15 cellular contexts compared by ENCODE assay signal in genomic region chr2:205965707-205966106, GRCh38.
DNase-seq lines count a peak whose midpoint lies in the region; TF ChIP-seq lines count a peak whose summit lies in the region.
"Had no signal": no experiment of that assay in that cellular context is flagged by ENCODE, and none has a peak within 500 bp of the region (broad histone marks: within the 10 kb centered on the region; RNA-seq: fewer than 3 reads in every experiment).

No MANE protein-coding gene starts in this region.

- H3K4ac ChIP-seq in H9 (ENCODE audit: low read depth, low read length) (no peak overlapping the region), neuronal stem cell (ENCODE audit: low read length) (no peak overlapping the region)

- no peak overlapping the region for H3K9ac ChIP-seq in H9 (ENCODE audit: extremely low read depth, insufficient read length, low read length)
- no peak overlapping the region for H3K9ac ChIP-seq in OCI-LY3 (ENCODE audit: low read length)
- H3K9ac ChIP-seq in neuronal stem cell (ENCODE audit: low read depth, low read length, poor library complexity), result peak overlapping the region; percentile 80

- H3K18ac ChIP-seq in H9 (ENCODE audit: insufficient read length, low read depth, low read length), result no peak overlapping the region
- H3K18ac ChIP-seq in neuronal stem cell (ENCODE audit: low read length), result peak overlapping the region; percentile 67

- no peak overlapping the region for H3K4me2 ChIP-seq in H9 (ENCODE audit: insufficient read depth, insufficient read length, low read length)
- peak overlapping the region; percentile 59 for H3K4me2 ChIP-seq in OCI-LY3 (ENCODE audit: low read length)
- H3K4me2 ChIP-seq in neuronal stem cell (ENCODE audit: insufficient read depth, low read length, poor library complexity, severe bottlenecking), result no peak overlapping the region
- H3K4me2 ChIP-seq in osteoblast (ENCODE audit: insufficient read depth, low read length), result no peak overlapping the region

- H3K9me3 Mint-ChIP-seq in H9 (no peaks in the 10 kb centered on the region), osteocyte (ENCODE audit: unreplicated experiment) (no peaks in the 10 kb centered on the region)

- H3K4me1 ChIP-seq in H9 (ENCODE audit: insufficient read depth, low read length) (peaks cover 7% of the 10 kb centered on the region; the same call in 1 of the 2 replicates), OCI-LY3 (ENCODE audit: low read length) (peaks cover 57% of the 10 kb centered on the region), neuronal stem cell (ENCODE audit: control insufficient read depth in 2 of 2, insufficient read depth in 1 of 2, low read depth in 1 of 2, low read length in 2 of 2) (peaks cover 3 to 4% of the 10 kb centered on the region in 2 donors), osteoblast (ENCODE audit: insufficient read depth, low read length) (no peaks in the 10 kb centered on the region)

- H2AFZ ChIP-seq in H9 (ENCODE audit: low read length) (no peak overlapping the region), OCI-LY3 (ENCODE audit: low read depth, low read length) (0 out of 2 replicates have a peak overlapping the region, but pooled peaks have one; percentile 1), neuronal stem cell (ENCODE audit: low read length) (no peak overlapping the region), osteoblast (ENCODE audit: low read length) (no peak overlapping the region)

- no peak overlapping the region for H2BK15ac ChIP-seq in H9 (ENCODE audit: low read depth, low read length)
- H2BK15ac ChIP-seq in neuronal stem cell (ENCODE audit: low read length), result no peak overlapping the region

- H3K4me3 ChIP-seq in OCI-LY3 (ENCODE audit: low read length) (peak overlapping the region; percentile 63), epithelial cell of esophagus (ENCODE audit: low read length) (no peak overlapping the region), neuronal stem cell (ENCODE audit: low read length in 2 of 2) (peak overlapping the region in 1 of 2 donors; percentile 72), osteoblast (ENCODE audit: insufficient read depth, low read length) (no peak overlapping the region)
- H3K4me3 ChIP-seq: K562, Peyer's patch had no signal

- H3K79me2 ChIP-seq in H9 (ENCODE audit: insufficient read depth, low read length) (no peaks in the 10 kb centered on the region), OCI-LY3 (ENCODE audit: low read length) (no peaks in the 10 kb centered on the region), osteoblast (ENCODE audit: insufficient read depth, low read length) (no peaks in the 10 kb centered on the region)

- H3K79me1 ChIP-seq in H9 (ENCODE audit: insufficient read depth, low read depth, low read length, poor library complexity, severe bottlenecking) (no peaks in the 10 kb centered on the region), neuronal stem cell (ENCODE audit: low read depth, low read length) (no peaks in the 10 kb centered on the region)

- WGBS in H9 (ENCODE audit: extremely low coverage, insufficient read length, low lambda C conversion rate), result no CpG with 5 or more reads among the region's 15 CpGs
- no CpG with 5 or more reads among the region's 15 CpGs for WGBS in neuronal stem cell (ENCODE audit: extremely low coverage in 2 of 2, insufficient read length in 2 of 2, insufficient replicate concordance in 1 of 2), 2 donors

- TF ChIP-seq CTCF in H9 (conservative IDR thresholded peaks at IDR 0.05) (no peak), OCI-LY3 (IDR thresholded peaks at IDR 0.05; ENCODE audit: low read depth, low read length) (no peak), epithelial cell of esophagus (IDR thresholded peaks at IDR 0.05; ENCODE audit: insufficient read depth, low read depth, low read length, missing control alignments) (no peak), osteoblast (IDR thresholded peaks at IDR 0.05; ENCODE audit: extremely low read depth, low read depth, low read length) (no peak), osteocyte (IDR thresholded peaks at IDR 0.05) (no peak)

- H3K27ac ChIP-seq in H9 (ENCODE audit: insufficient read length, low read depth, low read length) (no peak overlapping the region), OCI-LY3 (ENCODE audit: low read length) (no peak overlapping the region), neuronal stem cell (replicated peaks; ENCODE audit: low read length) (peak overlapping the region; percentile 14), osteoblast (ENCODE audit: low read depth, low read length) (no peak overlapping the region)
- H3K27ac ChIP-seq: Peyer's patch had no signal

- H3K56ac ChIP-seq in H9 (ENCODE audit: insufficient read length, low read depth, low read length), result no peak overlapping the region

- DNase-seq in H9, result no peak
- peak; percentile 61 for DNase-seq in epithelial cell of esophagus (ENCODE audit: low read depth)
- DNase-seq in neuronal stem cell (ENCODE audit: low spot score), result no peak
- no peak for DNase-seq in osteoblast (ENCODE audit: insufficient read length, low spot score, missing footprints)
- no peak for DNase-seq in RPMI8226
- no peak for DNase-seq in osteocyte (ENCODE audit: extremely low spot score, unreplicated experiment)
- DNase-seq: C1 segment of cervical spinal cord, GDM1, NCI-H1417 treated with DMSO at 0.1 percent for 48 hours, NCI-H2029 treated with DMSO at 0.1 percent for 48 hours, NCI-H510A, Peyer's patch, SIG-M5 had no signal

- H4K5ac ChIP-seq in H9 (ENCODE audit: insufficient read length, low read depth, low read length), result no peak overlapping the region

- no peak overlapping the region for H4K91ac ChIP-seq in H9 (ENCODE audit: insufficient read length, low read depth, low read length)
- H4K91ac ChIP-seq in neuronal stem cell (ENCODE audit: low read depth, low read length, poor library complexity), result no peak overlapping the region

- H3K27me3 ChIP-seq in H9 (ENCODE audit: insufficient read depth, low read length) (no peaks in the 10 kb centered on the region), OCI-LY3 (ENCODE audit: low read depth, low read length) (no peaks in the 10 kb centered on the region), neuronal stem cell (ENCODE audit: control insufficient read depth in 3 of 3, insufficient read depth in 3 of 3, low read depth in 1 of 3, low read length in 3 of 3) (peaks cover 0 to 18% (median 0%) of the 10 kb centered on the region in 3 experiments), osteoblast (ENCODE audit: insufficient read depth, low read length) (peaks cover 12% of the 10 kb centered on the region)
- H3K27me3 ChIP-seq: Peyer's patch had no signal

- H2BK20ac ChIP-seq in H9 (ENCODE audit: low read depth, low read length, poor library complexity, severe bottlenecking), result no peak overlapping the region

- H4K8ac ChIP-seq in H9 (replicated peaks; ENCODE audit: insufficient read length, low read depth, low read length), result no peak overlapping the region
- H4K8ac ChIP-seq in neuronal stem cell (ENCODE audit: low read depth, low read length), result no peak overlapping the region

- no peak overlapping the region for H3T11ph ChIP-seq in H9 (ENCODE audit: low read length)

- H3K27me3 Mint-ChIP-seq in H9 (ENCODE audit: low read depth) (no peaks in the 10 kb centered on the region), osteocyte (ENCODE audit: unreplicated experiment) (peaks cover 29% of the 10 kb centered on the region)

- H3K23ac ChIP-seq in H9 (ENCODE audit: insufficient read length, low read depth, low read length), result no peak overlapping the region
- H3K23ac ChIP-seq in neuronal stem cell (ENCODE audit: low read depth, low read length, poor library complexity), result peak overlapping the region; percentile 85

- no peak overlapping the region for H2BK12ac ChIP-seq in H9 (ENCODE audit: insufficient read length, low read depth, low read length)
- no peak overlapping the region for H2BK12ac ChIP-seq in neuronal stem cell (ENCODE audit: low read length)

- H3K9me3 ChIP-seq in H9 (ENCODE audit: control insufficient read depth, low read depth, low read length) (no peaks in the 10 kb centered on the region), OCI-LY3 (ENCODE audit: insufficient read depth, low read length) (no peaks in the 10 kb centered on the region), neuronal stem cell (replicated peaks in 1 of 2; ENCODE audit: control insufficient read depth in 2 of 2, insufficient read depth in 1 of 2, low read depth in 1 of 2, low read length in 2 of 2) (peaks cover 0 to 2% of the 10 kb centered on the region in 2 donors), osteoblast (ENCODE audit: low read depth, low read length) (no peaks in the 10 kb centered on the region)
- H3K9me3 ChIP-seq: Peyer's patch had no signal

- H2AK5ac ChIP-seq in H9 (ENCODE audit: insufficient read length, low read length), result no peak overlapping the region
- H2AK5ac ChIP-seq in neuronal stem cell (ENCODE audit: low read depth, low read length), result no peak overlapping the region

- H3K36me3 Mint-ChIP-seq in H9 (ENCODE audit: insufficient read depth in 1 of 3, low read depth in 3 of 3), result no peaks in the 10 kb centered on the region
- H3K36me3 Mint-ChIP-seq in osteocyte (ENCODE audit: unreplicated experiment), result no peaks in the 10 kb centered on the region

- no peak overlapping the region for H2BK5ac ChIP-seq in H9 (ENCODE audit: insufficient read length, low read length)
- no peak overlapping the region for H2BK5ac ChIP-seq in neuronal stem cell (ENCODE audit: low read length)

- H3K4me3 Mint-ChIP-seq in H9, result no peak overlapping the region
- no peak overlapping the region for H3K4me3 Mint-ChIP-seq in osteocyte (ENCODE audit: unreplicated experiment)

- H2BK120ac ChIP-seq in H9 (ENCODE audit: low read depth, low read length, poor library complexity, severe bottlenecking), result no peak overlapping the region
- H2BK120ac ChIP-seq in neuronal stem cell (ENCODE audit: low read depth, low read length), result no peak overlapping the region

- H3K36me3 ChIP-seq in OCI-LY3 (replicated peaks; ENCODE audit: low read depth, low read length) (no peaks in the 10 kb centered on the region), neuronal stem cell (replicated peaks in 1 of 2; ENCODE audit: control insufficient read depth in 2 of 2, insufficient read depth in 2 of 2, low read length in 2 of 2) (peaks cover 0 to 2% of the 10 kb centered on the region in 2 donors), osteoblast (ENCODE audit: insufficient read depth, low read length) (no peaks in the 10 kb centered on the region)
- H3K36me3 ChIP-seq: Peyer's patch had no signal

- H3K4me1 Mint-ChIP-seq in H9 (peaks cover 22 to 32% of the 10 kb centered on the region in 2 experiments), osteocyte (ENCODE audit: unreplicated experiment) (no peaks in the 10 kb centered on the region)

- H4K20me1 ChIP-seq in H9 (ENCODE audit: control insufficient read depth, insufficient read depth, insufficient read length) (no peaks in the 10 kb centered on the region), OCI-LY3 (ENCODE audit: insufficient read depth, low read length) (no peaks in the 10 kb centered on the region), osteoblast (ENCODE audit: insufficient read depth, low read length) (no peaks in the 10 kb centered on the region)

- H3K14ac ChIP-seq in H9 (ENCODE audit: insufficient read depth, low read length) (peak overlapping the region; percentile 16; the same call in 1 of the 2 replicates), neuronal stem cell (ENCODE audit: low read length) (no peak overlapping the region)

- H3K27ac Mint-ChIP-seq in H9 (no peak overlapping the region; a peak in 1 of 7 replicates), osteocyte (ENCODE audit: unreplicated experiment) (no peak overlapping the region)

- H3K23me2 ChIP-seq in H9 (ENCODE audit: insufficient read length, low read depth, low read length, poor library complexity, severe bottlenecking), result no peaks in the 10 kb centered on the region
